ENCODE assay signal across 15 cellular contexts in genomic region chr18:55573386-55573785, GRCh38. TPM values are rescaled to one million over a fixed set of nuclear protein-coding genes. Genes with fewer than 3 reads are reported as not detected.
A peak's percentile ranks its signal among the peaks of the same experiment; 100 is the strongest.
DNase-seq lines count a peak whose midpoint lies in the region; ATAC-seq and TF ChIP-seq lines count a peak whose summit lies in the region.
"Had no signal": no experiment of that assay in that cellular context is flagged by ENCODE, and none has a peak within 500 bp of the region (broad histone marks: within the 10 kb centered on the region; RNA-seq: fewer than 3 reads in every experiment).

No MANE protein-coding gene starts in this region.

- H3K79me2 ChIP-seq in GM23338 (replicated peaks; ENCODE audit: insufficient read depth): peaks cover 96% of the 10 kb centered on the region
- peaks cover 99% of the 10 kb centered on the region for H3K79me2 ChIP-seq in neural progenitor cell (ENCODE audit: low read depth)

- peaks cover 3% of the 10 kb centered on the region; the same call in 2 of the 3 replicates for H3K36me3 Mint-ChIP-seq in GM23338 (ENCODE audit: low read depth)
- H3K36me3 Mint-ChIP-seq in WTC11: no peaks in the 10 kb centered on the region
- H3K36me3 Mint-ChIP-seq in neural progenitor cell: peaks cover 59% of the 10 kb centered on the region

- H3K4me1 Mint-ChIP-seq in GM23338: peaks cover 55% of the 10 kb centered on the region
- H3K4me1 Mint-ChIP-seq in WTC11: peaks cover 70% of the 10 kb centered on the region
- peaks cover 10% of the 10 kb centered on the region for H3K4me1 Mint-ChIP-seq in neural progenitor cell

- 0 out of 2 replicates have a peak overlapping the region, but pooled peaks have one; percentile 36 for H3K4me2 ChIP-seq in GM23338
- H3K4me2 ChIP-seq in neural progenitor cell: peak overlapping the region; percentile 4

- peak; percentile 33 for DNase-seq in GM23338 (ENCODE audit: low spot score)
- peak; percentile 23 for DNase-seq in WTC11 (ENCODE audit: low spot score)
- DNase-seq in neural progenitor cell (ENCODE audit: low spot score): peak; percentile 9
- no peak for DNase-seq in stimulated activated CD4-positive, alpha-beta T cell treated with anti-CD3 and anti-CD28 coated beads, Interleukin-2, amount 100 ng/mL, for 48 hours
- no peak for DNase-seq in NCI-H510A treated with DMSO at 0.1 percent for 48 hours (lab: John Stamatoyannopoulos, UW)
- no peak for DNase-seq in activated CD4-positive, CD25-positive, alpha-beta regulatory T cell treated with anti-CD3 and anti-CD28 coated beads, Interleukin-2, amount 50 U/mL, for 72 hours
- DNase-seq: C1 segment of cervical spinal cord; CD4-positive, alpha-beta T cell; DMS153; DMS79 treated with DMSO at 0.1 percent for 48 hours; EL; GDM1 had no signal

- H3K27me3 ChIP-seq in GM23338 (ENCODE audit: insufficient read depth) (no peaks in the 10 kb centered on the region), iPS-15b (ENCODE audit: control insufficient read depth, insufficient read depth, low read length) (no peaks in the 10 kb centered on the region), neural progenitor cell (no peaks in the 10 kb centered on the region)

- H2AFZ ChIP-seq in GM23338 (no peak overlapping the region), neural progenitor cell (replicated peaks) (no peak overlapping the region)

- POLR2A ChIA-PET in WTC11 (lab: Charles Lee): no interaction called here

- H3K4me3 Mint-ChIP-seq in GM23338 (peak overlapping the region; percentile 22; the same call in 2 of the 3 replicates), WTC11 (no peak overlapping the region), neural progenitor cell (no peak overlapping the region)
- H3K4me3 Mint-ChIP-seq: B cell; CD4-positive, alpha-beta T cell had no signal

- no peak overlapping the region for H3K4me3 ChIP-seq in GM23338
- no peak overlapping the region for H3K4me3 ChIP-seq in iPS-15b (ENCODE audit: low read depth, low read length)
- no peak overlapping the region for H3K4me3 ChIP-seq in neural progenitor cell

- peaks cover 14% of the 10 kb centered on the region for H4K20me1 ChIP-seq in GM23338 (replicated peaks; ENCODE audit: insufficient read depth)
- H4K20me1 ChIP-seq in neural progenitor cell (ENCODE audit: low read depth): peaks cover 87% of the 10 kb centered on the region

- TF ChIP-seq CTCF in GM23338 (conservative IDR thresholded peaks at IDR 0.05; ENCODE audit: low read depth in 2 of 2): no peak
- no peak for TF ChIP-seq CTCF in WTC11 (IDR thresholded peaks at IDR 0.05)
- no peak for TF ChIP-seq CTCF in neural progenitor cell (IDR thresholded peaks at IDR 0.05)

- no peaks in the 10 kb centered on the region for H3K9me3 Mint-ChIP-seq in GM23338
- no peaks in the 10 kb centered on the region for H3K9me3 Mint-ChIP-seq in WTC11
- no peaks in the 10 kb centered on the region for H3K9me3 Mint-ChIP-seq in neural progenitor cell
- H3K9me3 Mint-ChIP-seq: CD4-positive, alpha-beta T cell had no signal

- CTCF ChIA-PET in WTC11 (lab: Charles Lee): interaction anchor here (0.9 kb wide), 1 partner anchor 230 kb away, joined by 3 read pairs; no protein-coding TSS in a partner anchor

- ATAC-seq in GM23338: peak; percentile 93
- peak; percentile 83 for ATAC-seq in WTC11
- ATAC-seq in HG02610 (IDR thresholded peaks at IDR 0.05; ENCODE audit: unreplicated experiment): no peak

- H3F3A ChIP-seq in GM23338 (replicated peaks; ENCODE audit: low read depth) (no peaks in the 10 kb centered on the region), neural progenitor cell (ENCODE audit: low read depth) (peaks cover 5% of the 10 kb centered on the region)

- peaks cover 4% of the 10 kb centered on the region for H3K27me3 Mint-ChIP-seq in GM23338 (ENCODE audit: insufficient read depth, low read depth, poor library complexity)
- no peaks in the 10 kb centered on the region for H3K27me3 Mint-ChIP-seq in WTC11 (ENCODE audit: low read depth)
- H3K27me3 Mint-ChIP-seq in neural progenitor cell (ENCODE audit: insufficient read depth, low read depth): no peaks in the 10 kb centered on the region
- H3K27me3 Mint-ChIP-seq: B cell; CD4-positive, alpha-beta T cell had no signal

- H3K9ac ChIP-seq in iPS-15b (ENCODE audit: low read depth, low read length) (peak overlapping the region; percentile 9), neural progenitor cell (no peak overlapping the region)

- H3K27ac Mint-ChIP-seq in GM23338: no peak overlapping the region
- H3K27ac Mint-ChIP-seq in WTC11: peak overlapping the region; percentile 44
- H3K27ac Mint-ChIP-seq in neural progenitor cell: peak overlapping the region; percentile 39
- H3K27ac Mint-ChIP-seq: B cell; CD4-positive, alpha-beta T cell had no signal

- H3K27ac ChIP-seq in GM23338 (ENCODE audit: low read depth) (no peak overlapping the region; the same call in 1 of the 2 replicates), neural progenitor cell (no peak overlapping the region)

- H3K9me3 ChIP-seq in iPS-15b (ENCODE audit: control insufficient read depth, insufficient read depth, low read length): no peaks in the 10 kb centered on the region
- no peaks in the 10 kb centered on the region for H3K9me3 ChIP-seq in neural progenitor cell (ENCODE audit: low read depth)

- H3K4me1 ChIP-seq in GM23338 (ENCODE audit: insufficient read depth) (peaks cover 17% of the 10 kb centered on the region), iPS-15b (ENCODE audit: control insufficient read depth, insufficient read depth, low read length) (peaks cover 9% of the 10 kb centered on the region), neural progenitor cell (peaks cover 21% of the 10 kb centered on the region)

- H3K9me2 ChIP-seq in GM23338 (ENCODE audit: insufficient read depth): no peaks in the 10 kb centered on the region

- H3K36me3 ChIP-seq in GM23338 (ENCODE audit: insufficient read depth): no peaks in the 10 kb centered on the region
- H3K36me3 ChIP-seq in iPS-15b (ENCODE audit: control insufficient read depth, insufficient read depth, low read length): no peaks in the 10 kb centered on the region
- peaks cover 11% of the 10 kb centered on the region for H3K36me3 ChIP-seq in neural progenitor cell

TF ChIP-seq in GM23338, 12 proteins besides CTCF, POLR2A, EP300 and RAD21 (continues in another document):
- TF ChIP-seq ZNF114 (CRISPR knock-in tag; IDR thresholded peaks at IDR 0.05): no peak
- TF ChIP-seq, protein P1, sequence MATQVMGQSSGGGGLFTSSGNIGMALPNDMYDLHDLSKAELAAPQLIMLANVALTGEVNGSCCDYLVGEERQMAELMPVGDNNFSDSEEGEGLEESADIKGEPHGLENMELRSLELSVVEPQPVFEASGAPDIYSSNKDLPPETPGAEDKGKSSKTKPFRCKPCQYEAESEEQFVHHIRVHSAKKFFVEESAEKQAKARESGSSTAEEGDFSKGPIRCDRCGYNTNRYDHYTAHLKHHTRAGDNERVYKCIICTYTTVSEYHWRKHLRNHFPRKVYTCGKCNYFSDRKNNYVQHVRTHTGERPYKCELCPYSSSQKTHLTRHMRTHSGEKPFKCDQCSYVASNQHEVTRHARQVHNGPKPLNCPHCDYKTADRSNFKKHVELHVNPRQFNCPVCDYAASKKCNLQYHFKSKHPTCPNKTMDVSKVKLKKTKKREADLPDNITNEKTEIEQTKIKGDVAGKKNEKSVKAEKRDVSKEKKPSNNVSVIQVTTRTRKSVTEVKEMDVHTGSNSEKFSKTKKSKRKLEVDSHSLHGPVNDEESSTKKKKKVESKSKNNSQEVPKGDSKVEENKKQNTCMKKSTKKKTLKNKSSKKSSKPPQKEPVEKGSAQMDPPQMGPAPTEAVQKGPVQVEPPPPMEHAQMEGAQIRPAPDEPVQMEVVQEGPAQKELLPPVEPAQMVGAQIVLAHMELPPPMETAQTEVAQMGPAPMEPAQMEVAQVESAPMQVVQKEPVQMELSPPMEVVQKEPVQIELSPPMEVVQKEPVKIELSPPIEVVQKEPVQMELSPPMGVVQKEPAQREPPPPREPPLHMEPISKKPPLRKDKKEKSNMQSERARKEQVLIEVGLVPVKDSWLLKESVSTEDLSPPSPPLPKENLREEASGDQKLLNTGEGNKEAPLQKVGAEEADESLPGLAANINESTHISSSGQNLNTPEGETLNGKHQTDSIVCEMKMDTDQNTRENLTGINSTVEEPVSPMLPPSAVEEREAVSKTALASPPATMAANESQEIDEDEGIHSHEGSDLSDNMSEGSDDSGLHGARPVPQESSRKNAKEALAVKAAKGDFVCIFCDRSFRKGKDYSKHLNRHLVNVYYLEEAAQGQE (IDR thresholded peaks at IDR 0.05; ENCODE audit: unreplicated experiment): no peak
- no peak for TF ChIP-seq ZNF331 (CRISPR knock-in tag; IDR thresholded peaks at IDR 0.05; ENCODE audit: low read depth)
- no peak for TF ChIP-seq JUNB (IDR thresholded peaks at IDR 0.05; ENCODE audit: unreplicated experiment)

TF ChIP-seq in WTC11, 78 proteins besides CTCF, POLR2A, EP300 and RAD21 (continues in another document):
- TF ChIP-seq NR3C1 (CRISPR knock-in tag; conservative IDR thresholded peaks at IDR 0.05; ENCODE audit: low read depth) (no peak), ZNF317 (CRISPR knock-in tag; IDR thresholded peaks at IDR 0.05; ENCODE audit: borderline replicate concordance, low read depth) (no peak), ETV6 (CRISPR knock-in tag; IDR thresholded peaks at IDR 0.05) (no peak), ZNF416 (CRISPR knock-in tag; IDR thresholded peaks at IDR 0.05) (no peak), FOXP4 (CRISPR knock-in tag; IDR thresholded peaks at IDR 0.05) (no peak), CBFB (CRISPR knock-in tag; IDR thresholded peaks at IDR 0.05; ENCODE audit: low read depth) (no peak), IRF2 (CRISPR knock-in tag; IDR thresholded peaks at IDR 0.05; ENCODE audit: borderline replicate concordance, low read depth) (no peak), CREB1 (CRISPR knock-in tag; IDR thresholded peaks at IDR 0.05) (no peak)

RNA-seq across cellular contexts. Expression of gene TCF4, which starts 14.6 kb away (rescaled TPM):
- 89.2 and 91.2 TPM in 2 replicates for total RNA-seq in GM23338 (2014; rRNA removed; shearing (Covaris generic))
- polyA plus RNA-seq in GM23338 (2016; fragmentation: Nextera tagmentation; extraction: Ambion mirVana): 68.0 and 77.7 TPM in 2 replicates
- total RNA-seq in WTC11 (2021) (100 to 104 TPM (median 104 TPM) in 3 replicates), neural progenitor cell (ENCODE audit: low replicate concordance) (111 and 161 TPM in 2 replicates)

Comparison
In these comparisons a context has a peak if more than half of its experiments do, and no peak if none do; other contexts are left out.
1. DNase-seq: peak in GM23338 (single experiment), WTC11 (single experiment) and neural progenitor cell (single experiment); none in stimulated activated CD4-positive, alpha-beta T cell treated with anti-CD3 and anti-CD28 coated beads, Interleukin-2, amount 100 ng/mL, for 48 hours (0 of 2), NCI-H510A treated with DMSO at 0.1 percent for 48 hours (single experiment) and activated CD4-positive, CD25-positive, alpha-beta regulatory T cell treated with anti-CD3 and anti-CD28 coated beads, Interleukin-2, amount 50 U/mL, for 72 hours (single experiment).